8 cellular contexts compared by ENCODE assay signal in genomic region chr2:156435725-156436476, GRCh38. TPM values are rescaled to one million over a fixed set of nuclear protein-coding genes. Genes with fewer than 3 reads are reported as not detected.
A peak's percentile ranks its signal among the peaks of the same experiment; 100 is the strongest.
DNase-seq lines count a peak whose midpoint lies in the region; ATAC-seq, FAIRE-seq and TF ChIP-seq lines count a peak whose summit lies in the region.

GPD2 (plus strand) TSS chr2:156436379; CDS start chr2:156476106, 39,727 bp downstream.

- peak; percentile 56 for ATAC-seq in HG03439 (IDR thresholded peaks at IDR 0.05; ENCODE audit: unreplicated experiment)

- TF ChIP-seq CTCF in CD14-positive monocyte (IDR thresholded peaks at IDR 0.05), result no peak
- TF ChIP-seq CTCF in endothelial cell of umbilical vein (IDR thresholded peaks at IDR 0.05; ENCODE audit: extremely low read depth in 1 of 2, insufficient read depth in 1 of 2, low read depth in 1 of 2, low read length in 2 of 2), result no peak

- H3K36me3 ChIP-seq in NT2/D1 (ENCODE audit: insufficient read depth, insufficient read length, low read length), result peaks cover under 1% of the 10 kb centered on the region
- H3K36me3 ChIP-seq in endothelial cell of umbilical vein (ENCODE audit: control insufficient read depth in 2 of 2, extremely low read depth in 1 of 2, insufficient read depth in 2 of 2, low read length in 2 of 2), result no peaks in the 10 kb centered on the region

- H3K4me1 Mint-ChIP-seq in CD14-positive monocyte, result peaks cover 55% of the 10 kb centered on the region

- FAIRE-seq in endothelial cell of umbilical vein (lab: Jason Lieb, UNC), result peak; percentile 79

- H3K9ac ChIP-seq in NT2/D1 (ENCODE audit: insufficient read length, low read depth) (peak within 1 kb of the TSS; percentile 97), endothelial cell of umbilical vein (replicated peaks; ENCODE audit: extremely low read depth, insufficient read depth, low read length) (peak within 1 kb of the TSS; percentile 92)

- no peaks in the 10 kb centered on the region for H3K27me3 Mint-ChIP-seq in CD14-positive monocyte (ENCODE audit: low read depth in 3 of 3)

- BruUV-seq in endothelial cell of umbilical vein (replicated peaks; lab: Mats Ljungman, UMichigan), result TSS peak; percentile 77

- TF ChIP-seq POLR2A in GM19193 (IDR thresholded peaks at IDR 0.05; ENCODE audit: extremely low read depth, insufficient read depth, insufficient read length) (peak; percentile 58), endothelial cell of umbilical vein (IDR thresholded peaks at IDR 0.05; ENCODE audit: low read depth, low read length) (peak; percentile 56)

- POLR2A ChIA-PET in endothelial cell of umbilical vein (lab: Charles Lee), result interaction anchor here (1.3 kb wide), 1 partner anchor 94 kb away, joined by 3 read pairs; no protein-coding TSS in a partner anchor

- H3K79me2 ChIP-seq in endothelial cell of umbilical vein (ENCODE audit: control insufficient read depth, insufficient read depth, low read length), result peaks cover 3% of the 10 kb centered on the region

- no peaks in the 10 kb centered on the region for H3K4me1 ChIP-seq in NT2/D1 (ENCODE audit: insufficient read depth, insufficient read length)
- peaks cover 20% of the 10 kb centered on the region for H3K4me1 ChIP-seq in endothelial cell of umbilical vein (ENCODE audit: control insufficient read depth, extremely low read depth, insufficient read depth, low read length)

- peak; percentile 66 for DNase-seq in CD14-positive monocyte (ENCODE audit: low spot score)
- DNase-seq in NT2/D1 (ENCODE audit: low read depth, low spot score), result peak; percentile 84
- DNase-seq in activated CD8-positive, alpha-beta memory T cell treated with anti-CD3 and anti-CD28 coated beads, Interleukin-2, amount 50 U/mL, for 48 hours, result peak; percentile 84
- peak; percentile 81 for DNase-seq in endothelial cell of umbilical vein (ENCODE audit: low read depth, low spot score)
- peak; percentile 84 for DNase-seq in midbrain (lab: John Stamatoyannopoulos, UW)
- DNase-seq in stimulated activated CD8-positive, alpha-beta memory T cell treated with anti-CD3 and anti-CD28 coated beads, Interleukin-2, amount 100 ng/mL, for 48 hours (ENCODE audit: low read depth in 2 of 2), result peak; percentile 46 to 48

- peak within 1 kb of the TSS; percentile 92 for H3K27ac ChIP-seq in endothelial cell of umbilical vein (ENCODE audit: insufficient read depth, low read depth, low read length)

- H3K36me3 Mint-ChIP-seq in CD14-positive monocyte, result peaks cover 13 to 15% of the 10 kb centered on the region in 2 donors

- intact Hi-C loops in CD14-positive monocyte (cut with micrococcal nuclease) (loop anchor here (2.0 to 5.0 kb wide), 3 partner anchors 33 to 36 kb away; no protein-coding TSS in a partner anchor), endothelial cell of umbilical vein (cut with micrococcal nuclease) (loop anchor here (1.0 to 5.0 kb wide), 5 partner anchors 28 to 746 kb away; partner anchors contain the start of gene NR4A2)

- H3K4me2 ChIP-seq in endothelial cell of umbilical vein (ENCODE audit: insufficient read depth, low read length), result peak within 1 kb of the TSS; percentile 81

- no peaks in the 10 kb centered on the region for H4K20me1 ChIP-seq in endothelial cell of umbilical vein (replicated peaks; ENCODE audit: control insufficient read depth, extremely low read depth, insufficient read depth, low read length)

- H3K4me3 Mint-ChIP-seq in CD14-positive monocyte, result peak within 1 kb of the TSS; percentile 94 to 95

- H3K4me3 ChIP-seq in NT2/D1 (ENCODE audit: insufficient read length, low read depth) (peak within 1 kb of the TSS; percentile 76), endothelial cell of umbilical vein (replicated peaks in 1 of 3; ENCODE audit: insufficient read depth in 1 of 3, low read depth in 1 of 3, low read length in 3 of 3) (peak within 1 kb of the TSS; percentile 43 to 71 (median 58))

- dilution Hi-C loops in endothelial cell of umbilical vein (cut with MboI; ENCODE audit: extremely low pct_ligation_motif_present, low sequenced_read_pairs), result no loop called here

- no peaks in the 10 kb centered on the region for H3K9me3 ChIP-seq in NT2/D1 (ENCODE audit: insufficient read depth, low read length)
- no peaks in the 10 kb centered on the region for H3K9me3 ChIP-seq in endothelial cell of umbilical vein (replicated peaks; ENCODE audit: control insufficient read depth, insufficient read depth, low read length)

- H3K27me3 ChIP-seq in NT2/D1 (ENCODE audit: insufficient read depth, insufficient read length) (no peaks in the 10 kb centered on the region), endothelial cell of umbilical vein (ENCODE audit: control insufficient read depth in 2 of 2, insufficient read depth in 2 of 2, low read length in 2 of 2) (no peaks in the 10 kb centered on the region)

- no peaks in the 10 kb centered on the region for H3K9me1 ChIP-seq in endothelial cell of umbilical vein (replicated peaks; ENCODE audit: control insufficient read depth, extremely low read depth, insufficient read depth, low read length)

- CTCF ChIA-PET in endothelial cell of umbilical vein (lab: Charles Lee), result interaction anchor here (0.7 to 1.0 kb wide), 4 partner anchors 28 to 1063 kb away, joined by 3 to 5 read pairs (median 4); no protein-coding TSS in a partner anchor

- peak within 1 kb of the TSS; percentile 95 to 99 (median 98) for H3K27ac Mint-ChIP-seq in CD14-positive monocyte

- peak within 1 kb of the TSS; percentile 91 for H2AFZ ChIP-seq in endothelial cell of umbilical vein (ENCODE audit: low read depth, low read length)

- no peaks in the 10 kb centered on the region for H3K9me3 Mint-ChIP-seq in CD14-positive monocyte

TF ChIP-seq in endothelial cell of umbilical vein, 7 proteins besides CTCF, POLR2A, EP300 and RAD21:
- TF ChIP-seq MYC (IDR thresholded peaks at IDR 0.05; ENCODE audit: low read depth, low read length) (no peak), POLR2AphosphoS5 (IDR thresholded peaks at IDR 0.05; ENCODE audit: insufficient read depth, low read depth, low read length) (peak; percentile 44)
TF ChIP-seq in endothelial cell of umbilical vein: peak in this region for 1.

RNA-seq across cellular contexts. Expression of gene GPD2, which starts in this region (rescaled TPM):
- polyA plus RNA-seq in CD14-positive monocyte, result 10 to 100 TPM; 13.4 to 17.1 TPM
- 29.3 and 37.0 TPM in 2 replicates for total RNA-seq in endothelial cell of umbilical vein
- polyA plus RNA-seq in endothelial cell of umbilical vein, result 5.2 and 6.6 TPM in 2 replicates
- polyA plus RNA-seq in endothelial cell of umbilical vein (2011; cell fraction: cytosol; rRNA removed), result 7.1 and 7.2 TPM in 2 replicates
- polyA plus RNA-seq in endothelial cell of umbilical vein (2011; cell fraction: nucleus; rRNA removed), result 12.1 and 14.2 TPM in 2 replicates
- 19.9 and 26.6 TPM in 2 replicates for polyA plus RNA-seq in endothelial cell of umbilical vein (2012)
- polyA minus RNA-seq in endothelial cell of umbilical vein, result 56.9 and 58.6 TPM in 2 replicates
- 36.3 TPM for polyA minus RNA-seq in endothelial cell of umbilical vein (2011; cell fraction: cytosol; rRNA and poly(A)+ RNA removed)
- 21.3 and 30.3 TPM in 2 replicates for polyA minus RNA-seq in endothelial cell of umbilical vein (2011; cell fraction: nucleus; rRNA and poly(A)+ RNA removed)

Comparison
In these comparisons a context has a peak if more than half of its experiments do, and no peak if none do; other contexts are left out.
1. Peak in every context shown above with its lines: DNase-seq, ATAC-seq, H3K4me3 ChIP-seq and H3K27ac ChIP-seq.